Comparison of ENCODE assay signal across 1 cellular context in genomic region chr7:130486114-130486962, GRCh38.
A peak's percentile ranks its signal among the peaks of the same experiment; 100 is the strongest.
TF ChIP-seq lines count a peak whose summit lies in the region.

No MANE protein-coding gene starts in this region.

TF ChIP-seq in HepG2, 621 proteins besides CTCF, POLR2A, EP300 and RAD21 (continued from another document and continues in another):
- no peak for TF ChIP-seq IRF1 (CRISPR knock-in tag; IDR thresholded peaks at IDR 0.05; ENCODE audit: low read depth)
- peak; percentile 40; the same call in 1 of the 2 replicates for TF ChIP-seq ZBTB33 (CRISPR knock-in tag; IDR thresholded peaks at IDR 0.05)
- no peak for TF ChIP-seq ZUFSP (CRISPR knock-in tag; IDR thresholded peaks at IDR 0.05; ENCODE audit: borderline replicate concordance)
- TF ChIP-seq NAIF1 (CRISPR knock-in tag; IDR thresholded peaks at IDR 0.05; ENCODE audit: borderline replicate concordance): peak; percentile 79
- no peak for TF ChIP-seq CBX2 (IDR thresholded peaks at IDR 0.05; ENCODE audit: low read depth, low read length)
- no peak for TF ChIP-seq CBX2 (CRISPR knock-in tag; IDR thresholded peaks at IDR 0.05; ENCODE audit: low read depth)
- TF ChIP-seq PLSCR1 (CRISPR knock-in tag; IDR thresholded peaks at IDR 0.05; ENCODE audit: borderline replicate concordance): no peak
- TF ChIP-seq ZFP91 (CRISPR knock-in tag; IDR thresholded peaks at IDR 0.05; ENCODE audit: borderline replicate concordance): peak; percentile 89; the same call in 1 of the 2 replicates
- peak; percentile 61 for TF ChIP-seq YEATS4 (CRISPR knock-in tag; IDR thresholded peaks at IDR 0.05; ENCODE audit: borderline replicate concordance)
- peak; percentile 61; the same call in 1 of the 2 replicates for TF ChIP-seq SMYD3 (CRISPR knock-in tag; IDR thresholded peaks at IDR 0.05)
- no peak; the same call in 1 of the 2 replicates for TF ChIP-seq JUND (CRISPR knock-in tag; IDR thresholded peaks at IDR 0.05)
- TF ChIP-seq GATAD1 (CRISPR knock-in tag; IDR thresholded peaks at IDR 0.05): peak; percentile 78
- 0 out of 2 replicates have a peak, but pooled peaks have one; percentile 52 for TF ChIP-seq ZNF678 (CRISPR knock-in tag; IDR thresholded peaks at IDR 0.05)
- TF ChIP-seq ZNF737 (CRISPR knock-in tag; IDR thresholded peaks at IDR 0.05; ENCODE audit: borderline replicate concordance): no peak
- peak; percentile 82 for TF ChIP-seq THAP11 (CRISPR knock-in tag; IDR thresholded peaks at IDR 0.05)
- peak; percentile 76 for TF ChIP-seq THRA (CRISPR knock-in tag; IDR thresholded peaks at IDR 0.05; ENCODE audit: borderline replicate concordance)
- TF ChIP-seq E2F5 (CRISPR knock-in tag; conservative IDR thresholded peaks at IDR 0.05): peak; percentile 50; the same call in 1 of the 2 replicates
- TF ChIP-seq ZNF260 (CRISPR knock-in tag; IDR thresholded peaks at IDR 0.05; ENCODE audit: borderline replicate concordance, low read depth): no peak
- TF ChIP-seq ZNF703 (CRISPR knock-in tag; IDR thresholded peaks at IDR 0.05; ENCODE audit: borderline replicate concordance): peak; percentile 51; the same call in 1 of the 2 replicates
- peak; percentile 80; the same call in 1 of the 2 replicates for TF ChIP-seq ZNF564 (CRISPR knock-in tag; IDR thresholded peaks at IDR 0.05)
- TF ChIP-seq NR2F6 (IDR thresholded peaks at IDR 0.05): no peak
- peak; percentile 59; the same call in 1 of the 2 replicates for TF ChIP-seq NR2F6 (CRISPR knock-in tag; IDR thresholded peaks at IDR 0.05)
- TF ChIP-seq ZNF33A (CRISPR knock-in tag; IDR thresholded peaks at IDR 0.05; ENCODE audit: borderline replicate concordance): no peak
- peak; percentile 75 for TF ChIP-seq ZFY (CRISPR knock-in tag; IDR thresholded peaks at IDR 0.05)
- peak; percentile 79; the same call in 1 of the 2 replicates for TF ChIP-seq KMT2A (CRISPR knock-in tag; IDR thresholded peaks at IDR 0.05)
- 0 out of 2 replicates have a peak, but pooled peaks have one; percentile 58 for TF ChIP-seq ZBTB44 (CRISPR knock-in tag; IDR thresholded peaks at IDR 0.05)
- no peak for TF ChIP-seq GPN1 (CRISPR knock-in tag; IDR thresholded peaks at IDR 0.05; ENCODE audit: borderline replicate concordance)
- TF ChIP-seq CCDC6 (CRISPR knock-in tag; IDR thresholded peaks at IDR 0.05): peak; percentile 64; the same call in 1 of the 2 replicates
- TF ChIP-seq IRF9 (CRISPR knock-in tag; IDR thresholded peaks at IDR 0.05; ENCODE audit: borderline replicate concordance): 0 out of 2 replicates have a peak, but pooled peaks have one; percentile 33
- peak; percentile 100 for TF ChIP-seq ZNF574 (CRISPR knock-in tag; IDR thresholded peaks at IDR 0.05)
- TF ChIP-seq TMF1 (CRISPR knock-in tag; IDR thresholded peaks at IDR 0.05; ENCODE audit: low read depth): peak; percentile 43; the same call in 1 of the 2 replicates
- TF ChIP-seq MIER3 (CRISPR knock-in tag; IDR thresholded peaks at IDR 0.05; ENCODE audit: borderline replicate concordance): 0 out of 2 replicates have a peak, but pooled peaks have one; percentile 39
- TF ChIP-seq PCBP1 (IDR thresholded peaks at IDR 0.05; ENCODE audit: borderline replicate concordance, low read depth, low read length): no peak
- TF ChIP-seq RARG (CRISPR knock-in tag; IDR thresholded peaks at IDR 0.05; ENCODE audit: low read depth): no peak
- TF ChIP-seq ZNF317 (CRISPR knock-in tag; IDR thresholded peaks at IDR 0.05): 0 out of 2 replicates have a peak, but pooled peaks have one; percentile 60
- TF ChIP-seq MYC (CRISPR knock-in tag; IDR thresholded peaks at IDR 0.05; ENCODE audit: borderline replicate concordance): peak; percentile 91
- no peak for TF ChIP-seq ZNF20 (CRISPR knock-in tag; IDR thresholded peaks at IDR 0.05)
- TF ChIP-seq ZNF10 (CRISPR knock-in tag; IDR thresholded peaks at IDR 0.05; ENCODE audit: borderline replicate concordance, low read depth): no peak
